19 cellular contexts compared by ENCODE assay signal in the genomic region with DNA sequence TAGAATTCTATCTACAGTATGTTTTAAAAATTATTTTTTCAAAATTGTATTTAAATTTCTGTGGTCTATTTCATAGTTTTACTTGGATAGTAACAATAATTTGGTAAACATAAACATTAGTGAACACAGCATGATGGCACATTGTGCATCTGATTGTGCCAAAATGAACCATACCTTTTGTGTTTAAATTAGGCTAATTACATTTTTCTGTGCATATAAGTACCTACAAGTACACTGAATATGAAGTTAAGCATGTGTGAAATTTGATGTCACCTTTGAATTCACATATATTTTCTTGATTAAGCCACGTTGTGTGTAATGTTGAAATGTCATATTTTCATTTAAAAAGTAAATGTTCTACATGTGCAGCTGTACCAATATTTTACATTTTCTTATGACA. TPM values are rescaled to one million over a fixed set of nuclear protein-coding genes. Genes with fewer than 3 reads are reported as not detected.
A peak's percentile ranks its signal among the peaks of the same experiment; 100 is the strongest.
DNase-seq lines count a peak whose midpoint lies in the region; ATAC-seq and TF ChIP-seq lines count a peak whose summit lies in the region.
"Had no signal": no experiment of that assay in that cellular context is flagged by ENCODE, and none has a peak within 500 bp of the region (broad histone marks: within the 10 kb centered on the region; RNA-seq: fewer than 3 reads in every experiment).

No MANE protein-coding gene starts in this region.

- no peak overlapping the region for H3K4me3 Mint-ChIP-seq in GM23338
- peak overlapping the region in 3 of 5 experiments; percentile 26 to 81 (median 54) for H3K4me3 Mint-ChIP-seq in brain
- no peak overlapping the region for H3K4me3 Mint-ChIP-seq in neural progenitor cell

- no peak for DNase-seq in GM23338 (ENCODE audit: low spot score)
- no peak for DNase-seq in neural progenitor cell (ENCODE audit: low spot score)
- no peak for DNase-seq in cerebellar nuclear complex (lab: John Stamatoyannopoulos, UW)
- DNase-seq in OCI-M2 (lab: John Stamatoyannopoulos, UW; ENCODE audit: unreplicated experiment), result no peak
- DNase-seq: CD4-positive, CD25-positive, alpha-beta regulatory T cell; DMS53; GOT3; HFFc6; KBM-7; NCI-H1048; NCI-H1436 treated with DMSO at 0.1 percent for 48 hours; NCI-H2029 treated with DMSO at 0.1 percent for 48 hours; NCI-H2171 treated with DMSO at 0.1 percent for 48 hours; NCI-H748 treated with DMSO at 0.1 percent for 48 hours had no signal

- H4K20me1 ChIP-seq in GM23338 (replicated peaks; ENCODE audit: insufficient read depth), result 0 out of 2 replicates have a peak, but pooled peaks cover 3% of the 10 kb centered on the region
- peaks cover 88% of the 10 kb centered on the region for H4K20me1 ChIP-seq in neural progenitor cell (ENCODE audit: low read depth)

- H3K27me3 Mint-ChIP-seq in GM23338 (ENCODE audit: insufficient read depth, low read depth, poor library complexity) (peaks cover 8% of the 10 kb centered on the region), brain (no peaks in the 10 kb centered on the region), neural progenitor cell (ENCODE audit: insufficient read depth, low read depth) (no peaks in the 10 kb centered on the region)
- H3K27me3 Mint-ChIP-seq: B cell; CD4-positive, CD25-positive, alpha-beta regulatory T cell had no signal

- H3K4me1 ChIP-seq in ACC112 (ENCODE audit: control insufficient read depth, insufficient read depth, low read length, unreplicated experiment) (peaks cover 24% of the 10 kb centered on the region), GM23338 (ENCODE audit: insufficient read depth) (peaks cover 89% of the 10 kb centered on the region), neural progenitor cell (peaks cover 83% of the 10 kb centered on the region)

- peak overlapping the region; percentile 75; the same call in 1 of the 2 replicates for H3K4me3 ChIP-seq in ACC112 (ENCODE audit: low read depth, low read length)
- H3K4me3 ChIP-seq in GM23338, result no peak overlapping the region
- no peak overlapping the region for H3K4me3 ChIP-seq in neural progenitor cell

- no peaks in the 10 kb centered on the region for H3K9me2 ChIP-seq in GM23338 (ENCODE audit: insufficient read depth)

- H3F3A ChIP-seq in GM23338 (replicated peaks; ENCODE audit: low read depth), result peaks cover 6% of the 10 kb centered on the region; the same call in 1 of the 2 replicates
- peaks cover 54% of the 10 kb centered on the region for H3F3A ChIP-seq in neural progenitor cell (ENCODE audit: low read depth)

- no peak overlapping the region for H3K9ac ChIP-seq in neural progenitor cell

- H3K36me3 Mint-ChIP-seq in GM23338 (ENCODE audit: low read depth) (no peaks in the 10 kb centered on the region), brain (peaks cover 1% of the 10 kb centered on the region), neural progenitor cell (peaks cover 2% of the 10 kb centered on the region)
- H3K36me3 Mint-ChIP-seq: CD4-positive, CD25-positive, alpha-beta regulatory T cell had no signal

- no peak overlapping the region for H2AFZ ChIP-seq in ACC112 (ENCODE audit: low read length, unreplicated experiment)
- H2AFZ ChIP-seq in GM23338, result no peak overlapping the region
- H2AFZ ChIP-seq in neural progenitor cell (replicated peaks), result no peak overlapping the region

- H3K27ac ChIP-seq in ACC112 (ENCODE audit: low read depth, low read length), result no peak overlapping the region
- no peak overlapping the region for H3K27ac ChIP-seq in GM23338 (ENCODE audit: low read depth)
- H3K27ac ChIP-seq in neural progenitor cell, result no peak overlapping the region

- H3K4me1 Mint-ChIP-seq in GM23338 (peaks cover 83% of the 10 kb centered on the region), brain (peaks cover 97% of the 10 kb centered on the region), neural progenitor cell (peaks cover 73% of the 10 kb centered on the region)

- H3K27ac Mint-ChIP-seq in GM23338 (no peak overlapping the region), brain (peak overlapping the region in 1 of 5 experiments; percentile 52), neural progenitor cell (no peak overlapping the region)
- H3K27ac Mint-ChIP-seq: CD4-positive, CD25-positive, alpha-beta regulatory T cell had no signal

- H3K9me3 Mint-ChIP-seq in GM23338, result no peaks in the 10 kb centered on the region
- H3K9me3 Mint-ChIP-seq in brain, result no peaks in the 10 kb centered on the region
- H3K9me3 Mint-ChIP-seq in neural progenitor cell, result no peaks in the 10 kb centered on the region
- H3K9me3 Mint-ChIP-seq: CD4-positive, CD25-positive, alpha-beta regulatory T cell; HFFc6 had no signal

- TF ChIP-seq CTCF in GM23338 (conservative IDR thresholded peaks at IDR 0.05; ENCODE audit: low read depth in 2 of 2) (no peak), brain (conservative IDR thresholded peaks at IDR 0.05) (no peak), neural progenitor cell (IDR thresholded peaks at IDR 0.05) (no peak)

- no peaks in the 10 kb centered on the region for H3K9me3 ChIP-seq in neural progenitor cell (ENCODE audit: low read depth)

- H3K36me3 ChIP-seq in ACC112 (ENCODE audit: insufficient read depth, low read length), result no peaks in the 10 kb centered on the region
- H3K36me3 ChIP-seq in GM23338 (ENCODE audit: insufficient read depth), result no peaks in the 10 kb centered on the region
- no peaks in the 10 kb centered on the region for H3K36me3 ChIP-seq in neural progenitor cell

- H3K4me2 ChIP-seq in GM23338, result peak overlapping the region; percentile 70
- peak overlapping the region; percentile 78 for H3K4me2 ChIP-seq in neural progenitor cell

- H3K27me3 ChIP-seq in ACC112 (ENCODE audit: insufficient read depth, low read length) (no peaks in the 10 kb centered on the region), GM23338 (ENCODE audit: insufficient read depth) (no peaks in the 10 kb centered on the region), neural progenitor cell (no peaks in the 10 kb centered on the region)

- no peak for ATAC-seq in GM23338
- no peak for ATAC-seq in GM21825 (IDR thresholded peaks at IDR 0.05; ENCODE audit: unreplicated experiment)
- ATAC-seq: Panc1 had no signal

- H3K79me2 ChIP-seq in ACC112 (ENCODE audit: control insufficient read depth, insufficient read depth, low read length, unreplicated experiment) (peaks cover 46% of the 10 kb centered on the region), GM23338 (replicated peaks; ENCODE audit: insufficient read depth) (peaks cover 87% of the 10 kb centered on the region), neural progenitor cell (ENCODE audit: low read depth) (peaks cover 99% of the 10 kb centered on the region)

RNA-seq across cellular contexts. Expression of gene PBX3, which starts 13.4 kb away (rescaled TPM):
- total RNA-seq in GM23338 (2014; rRNA removed; shearing (Covaris generic)), result 50.5 and 83.1 TPM in 2 replicates
- polyA plus RNA-seq in GM23338 (2016; fragmentation: Nextera tagmentation; extraction: Ambion mirVana), result 24.5 and 28.9 TPM in 2 replicates
- 13.1 TPM for polyA plus RNA-seq in brain (ENCODE audit: insufficient read depth, low read depth, low replicate concordance)
- total RNA-seq in neural progenitor cell (ENCODE audit: low replicate concordance), result 71.7 and 99.5 TPM in 2 replicates

RNA-seq across cellular contexts. Expression of gene MAPKAP1, which starts 53.5 kb away (rescaled TPM):
- 95.4 and 98.5 TPM in 2 replicates for total RNA-seq in GM23338 (2014; rRNA removed; shearing (Covaris generic))
- polyA plus RNA-seq in GM23338 (2016; fragmentation: Nextera tagmentation; extraction: Ambion mirVana), result 57.5 and 68.4 TPM in 2 replicates
- polyA plus RNA-seq in brain (ENCODE audit: insufficient read depth, low read depth, low replicate concordance), result 87.1 TPM
- 53.9 and 56.6 TPM in 2 replicates for total RNA-seq in neural progenitor cell (ENCODE audit: low replicate concordance)

Comparison
In these comparisons a context has a peak if more than half of its experiments do, and no peak if none do; other contexts are left out.
1. H3K4me3 Mint-ChIP-seq: peak in brain (3 of 5); none in GM23338 (single experiment) and neural progenitor cell (single experiment).